1 cellular context compared by ENCODE assay signal in the genomic region with DNA sequence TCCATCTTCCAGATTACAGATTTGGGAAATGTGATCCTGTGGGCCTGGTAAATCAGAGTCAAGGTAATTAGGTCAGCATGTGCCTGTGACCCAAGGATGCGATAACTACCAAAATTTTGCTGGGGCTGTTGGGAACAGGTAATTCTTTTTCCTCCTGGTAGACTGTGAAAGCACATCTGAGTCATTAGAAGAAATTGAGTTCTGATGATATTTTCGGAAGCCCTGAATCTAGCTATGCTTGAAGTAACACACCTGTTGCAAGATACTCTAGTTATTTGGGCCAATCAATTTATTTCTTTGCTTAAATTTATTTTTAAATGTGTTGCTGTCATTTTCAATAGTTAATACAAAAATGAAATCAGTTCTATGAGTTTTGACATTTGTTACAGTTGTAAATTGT.
TF ChIP-seq lines count a peak whose summit lies in the region.

No MANE protein-coding gene starts in this region.

TF ChIP-seq in A549, 52 proteins besides CTCF, POLR2A, EP300 and RAD21 (continued from another document):
- TF ChIP-seq CBX2 (IDR thresholded peaks at IDR 0.05; ENCODE audit: borderline replicate concordance, low read depth) (no peak), HOXB5 (CRISPR knock-in tag; IDR thresholded peaks at IDR 0.05) (no peak), ZNF302 (CRISPR knock-in tag; IDR thresholded peaks at IDR 0.05) (no peak), ZSCAN20 (CRISPR knock-in tag; IDR thresholded peaks at IDR 0.05) (no peak), FOSB (CRISPR knock-in tag; IDR thresholded peaks at IDR 0.05) (no peak), SMC3 (IDR thresholded peaks at IDR 0.05) (no peak), CHD2 (IDR thresholded peaks at IDR 0.05; ENCODE audit: low read length, partially characterized antibody) (no peak), PHF8 (IDR thresholded peaks at IDR 0.05; ENCODE audit: borderline replicate concordance, low read depth) (no peak), EHF (CRISPR knock-in tag; IDR thresholded peaks at IDR 0.05) (no peak), POLR2AphosphoS2 (conservative IDR thresholded peaks at IDR 0.05; ENCODE audit: low read length) (no peak), REST (IDR thresholded peaks at IDR 0.05) (no peak), ZFP36 (IDR thresholded peaks at IDR 0.05; ENCODE audit: borderline replicate concordance, partially characterized antibody) (no peak), NFE2L2 (conservative IDR thresholded peaks at IDR 0.05; ENCODE audit: low read length) (no peak), CHD4 (IDR thresholded peaks at IDR 0.05; ENCODE audit: borderline replicate concordance) (no peak)
